Comparison of ENCODE assay signal across 9 cellular contexts in the genomic region with DNA sequence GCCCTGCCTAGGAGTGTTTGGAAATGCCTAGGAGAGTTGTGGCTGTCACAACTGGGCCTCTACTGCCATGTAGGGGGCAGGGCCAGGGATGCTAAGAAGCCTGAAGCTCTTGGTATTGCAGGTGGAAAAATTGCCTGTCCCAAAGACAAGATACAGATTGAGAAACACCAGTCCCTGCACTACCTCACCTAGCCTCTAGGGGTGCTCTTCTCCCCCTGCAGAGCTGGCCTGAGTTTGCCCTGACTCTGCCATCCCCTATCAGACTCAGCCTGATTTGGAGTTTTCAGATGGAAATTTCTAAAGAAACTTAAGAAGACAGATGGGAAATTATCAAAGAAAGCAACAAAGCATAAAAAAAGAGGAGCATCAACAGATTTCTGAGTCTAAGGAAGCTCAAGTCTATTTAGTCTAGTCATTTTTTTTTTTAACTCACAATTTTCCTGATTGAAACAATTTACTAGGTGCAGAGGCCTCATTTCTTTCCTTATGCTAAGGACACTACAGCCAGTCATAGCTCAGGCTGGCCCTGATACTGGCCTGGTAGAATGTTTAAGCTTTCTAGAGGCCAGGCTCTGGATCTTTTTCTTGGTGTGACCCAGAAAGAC.
A peak's percentile ranks its signal among the peaks of the same experiment; 100 is the strongest.
DNase-seq lines count a peak whose midpoint lies in the region; ATAC-seq and TF ChIP-seq lines count a peak whose summit lies in the region.
"Had no signal": no experiment of that assay in that cellular context is flagged by ENCODE, and none has a peak within 500 bp of the region (broad histone marks: within the 10 kb centered on the region; RNA-seq: fewer than 3 reads in every experiment).

No MANE protein-coding gene starts in this region.

- H3K9me3 ChIP-seq in CD8-positive, alpha-beta T cell (ENCODE audit: low read length), result no peaks in the 10 kb centered on the region
- H3K9me3 ChIP-seq in Panc1 (ENCODE audit: control insufficient read depth, insufficient read depth, low read depth, low read length), result no peaks in the 10 kb centered on the region
- no peaks in the 10 kb centered on the region for H3K9me3 ChIP-seq in prostate gland

- H3K9me3 Mint-ChIP-seq in CD8-positive, alpha-beta T cell, result no peaks in the 10 kb centered on the region
- no peaks in the 10 kb centered on the region for H3K9me3 Mint-ChIP-seq in activated T-helper 1 cell treated with anti-CD3 and anti-CD28 coated beads, Interleukin-12 subunit alpha, Interleukin-12 subunit beta, Interleukin-2, Interleukin-4 antibody, amounts not matched to agents 30 ng/mL and 10 ng/mL and 1 ng/mL, durations not matched to agents 14 hours and 24 hours and 36 hours

- no peak overlapping the region for H3K4me3 ChIP-seq in CD8-positive, alpha-beta T cell (ENCODE audit: low read depth, low read length)
- H3K4me3 ChIP-seq in Panc1 (ENCODE audit: low read depth in 2 of 2, low read length in 2 of 2) (no peak overlapping the region), prostate gland (no peak overlapping the region)
- H3K4me3 ChIP-seq: skin epidermis had no signal

- peak; percentile 98 for TF ChIP-seq CTCF in CD8-positive, alpha-beta T cell (IDR thresholded peaks at IDR 0.05)
- TF ChIP-seq CTCF in Panc1 (IDR thresholded peaks at IDR 0.05) (peak; percentile 95), prostate gland (IDR thresholded peaks at IDR 0.05) (peak; percentile 34 to 69 (median 48))

- no peak for TF ChIP-seq POLR2A in prostate gland (IDR thresholded peaks at IDR 0.05)

- CTCF ChIA-PET in CD8-positive, alpha-beta T cell (lab: Charles Lee), result interaction anchor here (0.6 to 4.1 kb wide), 19 partner anchors 9 to 181 kb away, joined by 3 to 17 read pairs (median 4); no protein-coding TSS in a partner anchor
- CTCF ChIA-PET in Panc1 (lab: Charles Lee), result interaction anchor here (0.7 to 1.3 kb wide), 6 partner anchors 14 to 202 kb away, joined by 3 to 5 read pairs (median 4); no protein-coding TSS in a partner anchor

- H3K36me3 ChIP-seq in CD8-positive, alpha-beta T cell (ENCODE audit: insufficient read depth, low read length), result no peaks in the 10 kb centered on the region
- H3K36me3 ChIP-seq in Panc1 (ENCODE audit: control insufficient read depth, insufficient read depth, low read length), result no peaks in the 10 kb centered on the region
- H3K36me3 ChIP-seq in prostate gland, result no peaks in the 10 kb centered on the region

- H3K27me3 ChIP-seq in CD8-positive, alpha-beta T cell (ENCODE audit: insufficient read depth, low read length), result no peaks in the 10 kb centered on the region
- H3K27me3 ChIP-seq in Panc1 (ENCODE audit: control insufficient read depth, insufficient read depth, low read length), result 0 out of 2 replicates have a peak, but pooled peaks cover 1% of the 10 kb centered on the region
- no peaks in the 10 kb centered on the region for H3K27me3 ChIP-seq in prostate gland (replicated peaks; ENCODE audit: insufficient read depth)

- BruUV-seq in Panc1 (replicated peaks; lab: Mats Ljungman, UMichigan), result no TSS peak

- no peaks in the 10 kb centered on the region for H3K36me3 Mint-ChIP-seq in CD8-positive, alpha-beta T cell
- no peaks in the 10 kb centered on the region for H3K36me3 Mint-ChIP-seq in activated T-helper 1 cell treated with anti-CD3 and anti-CD28 coated beads, Interleukin-12 subunit alpha, Interleukin-12 subunit beta, Interleukin-2, Interleukin-4 antibody, amounts not matched to agents 30 ng/mL and 10 ng/mL and 1 ng/mL, durations not matched to agents 14 hours and 24 hours and 36 hours (ENCODE audit: low read depth)

- peak; percentile 86 for ATAC-seq in CD8-positive, alpha-beta T cell
- ATAC-seq in HG02642 (IDR thresholded peaks at IDR 0.05; ENCODE audit: poor library complexity, unreplicated experiment) (peak; percentile 56), Panc1 (peak; percentile 91), GM19467 (IDR thresholded peaks at IDR 0.05; ENCODE audit: unreplicated experiment) (no peak), HG03025 (IDR thresholded peaks at IDR 0.05; ENCODE audit: low FRiP score, unreplicated experiment) (no peak)

- intact Hi-C loops in CD8-positive, alpha-beta T cell (cut with DNase I, micrococcal nuclease), result no loop called here
- intact Hi-C loops in Panc1 (cut with micrococcal nuclease; ENCODE audit: unreplicated experiment) (no loop called here), prostate gland (cut with DNase I) (no loop called here)
- intact Hi-C loops in activated T-helper 1 cell treated with anti-CD3 and anti-CD28 coated beads, Interleukin-12 subunit alpha, Interleukin-12 subunit beta, Interleukin-2, Interleukin-4 antibody, amounts not matched to agents 30 ng/mL and 10 ng/mL and 1 ng/mL, durations not matched to agents 14 hours and 24 hours and 36 hours (cut with micrococcal nuclease), result loop anchor here (1.0 to 5.0 kb wide), 2 partner anchors 17 to 45 kb away; no protein-coding TSS in a partner anchor

- no peak overlapping the region for H3K27ac Mint-ChIP-seq in CD8-positive, alpha-beta T cell
- H3K27ac Mint-ChIP-seq in activated T-helper 1 cell treated with anti-CD3 and anti-CD28 coated beads, Interleukin-12 subunit alpha, Interleukin-12 subunit beta, Interleukin-2, Interleukin-4 antibody, amounts not matched to agents 30 ng/mL and 10 ng/mL and 1 ng/mL, durations not matched to agents 14 hours and 24 hours and 36 hours, result no peak overlapping the region

- no peak overlapping the region for H3K27ac ChIP-seq in CD8-positive, alpha-beta T cell (ENCODE audit: low read depth, low read length)
- H3K27ac ChIP-seq in Panc1 (ENCODE audit: low read length) (no peak overlapping the region), prostate gland (no peak overlapping the region)
- H3K27ac ChIP-seq: skin epidermis had no signal

- in situ Hi-C loops in Panc1 (cut with HindIII; ENCODE audit: low pct_unique_long_range_greater_than_20kb, low sequenced_read_pairs), result no loop called here

- no peaks in the 10 kb centered on the region for H3K4me1 Mint-ChIP-seq in CD8-positive, alpha-beta T cell (ENCODE audit: low read depth)
- no peaks in the 10 kb centered on the region for H3K4me1 Mint-ChIP-seq in activated T-helper 1 cell treated with anti-CD3 and anti-CD28 coated beads, Interleukin-12 subunit alpha, Interleukin-12 subunit beta, Interleukin-2, Interleukin-4 antibody, amounts not matched to agents 30 ng/mL and 10 ng/mL and 1 ng/mL, durations not matched to agents 14 hours and 24 hours and 36 hours (ENCODE audit: low read depth)

- H3K27me3 Mint-ChIP-seq in CD8-positive, alpha-beta T cell (ENCODE audit: low read depth), result peaks cover 8% of the 10 kb centered on the region
- H3K27me3 Mint-ChIP-seq in activated T-helper 1 cell treated with anti-CD3 and anti-CD28 coated beads, Interleukin-12 subunit alpha, Interleukin-12 subunit beta, Interleukin-2, Interleukin-4 antibody, amounts not matched to agents 30 ng/mL and 10 ng/mL and 1 ng/mL, durations not matched to agents 14 hours and 24 hours and 36 hours (ENCODE audit: insufficient read depth), result peaks cover 18% of the 10 kb centered on the region

- no peaks in the 10 kb centered on the region for H3K4me1 ChIP-seq in CD8-positive, alpha-beta T cell (ENCODE audit: insufficient read depth, low read length)
- no peaks in the 10 kb centered on the region for H3K4me1 ChIP-seq in Panc1 (ENCODE audit: control insufficient read depth, insufficient read depth, low read length)
- no peaks in the 10 kb centered on the region for H3K4me1 ChIP-seq in prostate gland (replicated peaks)

- no peak overlapping the region for H3K4me3 Mint-ChIP-seq in CD8-positive, alpha-beta T cell
- H3K4me3 Mint-ChIP-seq in activated T-helper 1 cell treated with anti-CD3 and anti-CD28 coated beads, Interleukin-12 subunit alpha, Interleukin-12 subunit beta, Interleukin-2, Interleukin-4 antibody, amounts not matched to agents 30 ng/mL and 10 ng/mL and 1 ng/mL, durations not matched to agents 14 hours and 24 hours and 36 hours, result no peak overlapping the region

- peak; percentile 10 to 64 (median 50) for DNase-seq in CD8-positive, alpha-beta T cell
- DNase-seq in Panc1 (ENCODE audit: low read depth, low spot score), result peak; percentile 67
- DNase-seq in activated T-helper 1 cell treated with anti-CD3 and anti-CD28 coated beads, Interleukin-12 subunit alpha, Interleukin-12 subunit beta, Interleukin-2, Interleukin-4 antibody, amounts not matched to agents 30 ng/mL and 10 ng/mL and 1 ng/mL, durations not matched to agents 14 hours and 24 hours and 36 hours (ENCODE audit: low spot score), result peak; percentile 34
- DNase-seq in globus pallidus (ENCODE audit: low spot score), result peak; percentile 36
- peak; percentile 24 for DNase-seq in prostate gland (ENCODE audit: low spot score)

- POLR2A ChIA-PET in CD8-positive, alpha-beta T cell (lab: Charles Lee), result no interaction called here
- POLR2A ChIA-PET in Panc1 (lab: Charles Lee), result interaction anchor here (0.6 kb wide), 1 partner anchor 184 kb away, joined by 3 read pairs; no protein-coding TSS in a partner anchor

Comparison
In these comparisons a context has a peak if more than half of its experiments do, and no peak if none do; other contexts are left out.
1. ATAC-seq: peak in CD8-positive, alpha-beta T cell (single experiment), HG02642 (single experiment) and Panc1 (single experiment); none in GM19467 (single experiment) and HG03025 (single experiment).
2. Peak in every context shown above with its lines, with median percentiles within 50 percentile points of each other: DNase-seq and CTCF ChIP-seq.